7 cellular contexts compared by ENCODE assay signal in the genomic region with DNA sequence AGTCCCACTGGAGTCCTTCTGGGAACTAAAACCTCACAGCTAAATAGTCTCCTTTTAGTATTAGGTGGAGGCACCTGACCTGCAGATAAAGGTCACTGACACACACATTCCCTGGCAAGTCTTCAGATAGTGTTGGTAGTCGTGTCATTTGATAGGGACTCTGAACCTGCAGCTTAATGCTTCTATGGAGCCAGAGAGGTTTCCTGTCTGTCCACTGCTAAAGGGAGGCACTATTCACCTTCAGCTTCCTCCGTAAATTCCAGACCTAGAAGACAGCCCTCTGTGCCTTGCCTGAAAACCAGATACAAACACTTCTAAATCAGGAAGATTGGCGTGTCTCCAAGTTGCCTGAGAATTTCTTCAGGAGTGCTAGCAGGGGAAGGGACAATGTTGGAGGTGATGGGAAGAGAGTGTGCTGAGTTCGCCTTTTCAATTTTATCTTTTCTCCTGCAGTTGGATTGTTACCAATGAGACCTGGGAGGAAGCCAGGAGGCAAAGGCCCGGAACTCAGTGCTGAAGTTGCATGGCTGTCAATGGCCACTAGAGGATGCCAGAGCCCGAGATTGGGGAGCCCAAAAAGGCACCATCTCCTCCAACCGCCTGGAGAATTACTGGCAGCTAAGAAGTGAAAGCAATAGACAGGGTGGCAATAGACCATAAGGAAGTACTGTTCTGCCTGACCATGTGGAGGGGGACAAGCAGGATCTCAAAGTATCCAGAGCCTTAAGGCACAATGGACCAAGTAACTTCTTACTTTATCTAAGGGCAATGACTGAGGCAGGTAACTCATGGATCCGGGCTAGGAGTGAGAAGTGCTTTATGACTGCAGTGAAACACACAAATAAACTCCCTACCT.
DNase-seq lines count a peak whose midpoint lies in the region; ATAC-seq, FAIRE-seq and TF ChIP-seq lines count a peak whose summit lies in the region.

No MANE protein-coding gene starts in this region.

- H3K9me3 ChIP-seq in adipocyte (ENCODE audit: control insufficient read depth, low read length) (no peaks in the 10 kb centered on the region), sigmoid colon (no peaks in the 10 kb centered on the region)

- H3K27ac ChIP-seq in sigmoid colon: peak overlapping the region in 3 of 4 donors; percentile 19 to 45 (median 41)

- peak; percentile 27 for DNase-seq in GM12891 (ENCODE audit: insufficient read length, low spot score)
- DNase-seq in NCI-H1105 treated with DMSO at 0.1 percent for 48 hours (lab: John Stamatoyannopoulos, UW): peak; percentile 30
- peak; percentile 37 for DNase-seq in T follicular helper cell (ENCODE audit: low read depth)
- DNase-seq in adipocyte (ENCODE audit: low read depth): peak; percentile 88
- DNase-seq in left ventricle myocardium superior: peak; percentile 59
- DNase-seq in sigmoid colon: peak; percentile 82

- TF ChIP-seq POLR2A in GM12891 (IDR thresholded peaks at IDR 0.05; ENCODE audit: low read depth, low read length) (no peak), sigmoid colon (IDR thresholded peaks at IDR 0.05) (no peak)

- H3K27me3 ChIP-seq in adipocyte (replicated peaks; ENCODE audit: control insufficient read depth, insufficient read depth, low read length): no peaks in the 10 kb centered on the region
- no peaks in the 10 kb centered on the region for H3K27me3 ChIP-seq in sigmoid colon

- 31 to 48% methylated on average over 8 of the region's 8 CpGs for WGBS in sigmoid colon, 2 donors

- peak; percentile 92 to 98 (median 94) for TF ChIP-seq CTCF in sigmoid colon (IDR thresholded peaks at IDR 0.05)

- peak; percentile 88 for FAIRE-seq in GM12891 (lab: Jason Lieb, UNC)

- H3K4me3 ChIP-seq in adipocyte (ENCODE audit: low read length): no peak overlapping the region
- no peak overlapping the region for H3K4me3 ChIP-seq in sigmoid colon

- no peaks in the 10 kb centered on the region for H3K36me3 ChIP-seq in adipocyte (ENCODE audit: control insufficient read depth, insufficient read depth, low read length, severe bottlenecking)
- H3K36me3 ChIP-seq in sigmoid colon: no peaks in the 10 kb centered on the region

- TF ChIP-seq EP300 in sigmoid colon (IDR thresholded peaks at IDR 0.05): no peak

- intact Hi-C loops in left ventricle myocardium superior (cut with micrococcal nuclease) (no loop called here), sigmoid colon (cut with DNase I) (loop anchor here (5.0 kb wide), 4 partner anchors 80 to 950 kb away; partner anchors contain the start of gene SCAF11)

- H3K4me1 ChIP-seq in adipocyte (ENCODE audit: control insufficient read depth, insufficient read depth, low read length) (no peaks in the 10 kb centered on the region), sigmoid colon (peaks cover 0 to 12% (median 10%) of the 10 kb centered on the region in 4 donors)

- ATAC-seq in HG02623 (IDR thresholded peaks at IDR 0.05; ENCODE audit: unreplicated experiment) (peak; percentile 92), left ventricle myocardium superior (peak; percentile 95)

- no peak overlapping the region for H3K9ac ChIP-seq in adipocyte (ENCODE audit: low read length)

TF ChIP-seq in GM12891, 5 proteins besides CTCF, POLR2A, EP300 and RAD21:
- TF ChIP-seq POLR2AphosphoS5 (IDR thresholded peaks at IDR 0.05; ENCODE audit: low read depth, low read length): no peak
- TF ChIP-seq POU2F2 (IDR thresholded peaks at IDR 0.05; ENCODE audit: low read depth, low read length): no peak; the same call in 1 of the 2 replicates
- peak; percentile 36; the same call in 1 of the 2 replicates for TF ChIP-seq SPI1 (IDR thresholded peaks at IDR 0.05; ENCODE audit: low read depth, low read length)

Comparison
In these comparisons a context has a peak if more than half of its experiments do, and no peak if none do; other contexts are left out.
1. DNase-seq: peak in every context shown above with its lines; median percentile 88 in adipocyte; 82 in sigmoid colon; 59 in left ventricle myocardium superior; 37 in T follicular helper cell; 30 in NCI-H1105 treated with DMSO at 0.1 percent for 48 hours; 27 in GM12891.